Comparison of ENCODE assay signal across 1 cellular context in genomic region chr11:66676931-66677598, GRCh38.
TF ChIP-seq lines count a peak whose summit lies in the region.

No MANE protein-coding gene starts in this region.

TF ChIP-seq in HEK293, 187 proteins besides CTCF, POLR2A, EP300 and RAD21 (continued from another document):
- 0 out of 2 replicates have a peak, but pooled peaks have one; percentile 5 for TF ChIP-seq PRDM10 (tag by site-specific recombination; IDR thresholded peaks at IDR 0.05)
